Comparison of ENCODE assay signal across 1 cellular context in the genomic region with DNA sequence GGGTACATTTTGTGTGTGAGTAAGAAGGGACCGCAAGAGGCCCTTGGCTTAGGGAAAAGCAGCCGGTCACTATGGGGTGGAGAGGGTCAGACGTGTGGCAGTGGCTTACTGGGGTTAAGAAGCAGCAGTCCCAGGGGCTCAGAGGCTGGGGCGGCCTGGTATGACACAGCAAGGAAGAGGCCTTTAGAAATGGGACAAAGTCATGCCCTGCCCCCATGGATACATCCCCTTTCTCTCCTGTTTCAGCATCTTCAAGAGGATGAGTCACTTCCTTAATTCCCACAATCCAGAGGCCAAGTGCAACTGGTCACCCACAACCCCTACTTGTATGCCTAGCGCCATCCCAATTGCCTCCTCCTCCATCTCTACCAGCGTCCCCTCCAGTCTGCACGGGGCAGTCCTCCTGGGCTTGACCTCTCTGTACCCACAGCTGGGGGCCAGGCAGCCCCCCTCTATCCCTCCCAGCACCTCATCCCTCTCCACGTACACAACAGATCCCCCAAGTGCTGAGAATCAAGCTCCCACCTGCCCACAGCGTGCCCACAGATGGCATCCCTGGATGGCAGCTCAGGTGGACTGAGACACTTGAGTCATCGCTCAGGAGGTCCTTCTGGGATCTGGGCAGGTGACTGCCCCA.
TF ChIP-seq lines count a peak whose summit lies in the region.

No MANE protein-coding gene starts in this region.

TF ChIP-seq in K562, 482 proteins besides CTCF, POLR2A, EP300 and RAD21 (continued from another document and continues in another):
- TF ChIP-seq, protein P1, sequence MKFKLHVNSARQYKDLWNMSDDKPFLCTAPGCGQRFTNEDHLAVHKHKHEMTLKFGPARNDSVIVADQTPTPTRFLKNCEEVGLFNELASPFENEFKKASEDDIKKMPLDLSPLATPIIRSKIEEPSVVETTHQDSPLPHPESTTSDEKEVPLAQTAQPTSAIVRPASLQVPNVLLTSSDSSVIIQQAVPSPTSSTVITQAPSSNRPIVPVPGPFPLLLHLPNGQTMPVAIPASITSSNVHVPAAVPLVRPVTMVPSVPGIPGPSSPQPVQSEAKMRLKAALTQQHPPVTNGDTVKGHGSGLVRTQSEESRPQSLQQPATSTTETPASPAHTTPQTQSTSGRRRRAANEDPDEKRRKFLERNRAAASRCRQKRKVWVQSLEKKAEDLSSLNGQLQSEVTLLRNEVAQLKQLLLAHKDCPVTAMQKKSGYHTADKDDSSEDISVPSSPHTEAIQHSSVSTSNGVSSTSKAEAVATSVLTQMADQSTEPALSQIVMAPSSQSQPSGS (CRISPR knock-in tag; IDR thresholded peaks at IDR 0.05): no peak
- TF ChIP-seq, protein P2, sequence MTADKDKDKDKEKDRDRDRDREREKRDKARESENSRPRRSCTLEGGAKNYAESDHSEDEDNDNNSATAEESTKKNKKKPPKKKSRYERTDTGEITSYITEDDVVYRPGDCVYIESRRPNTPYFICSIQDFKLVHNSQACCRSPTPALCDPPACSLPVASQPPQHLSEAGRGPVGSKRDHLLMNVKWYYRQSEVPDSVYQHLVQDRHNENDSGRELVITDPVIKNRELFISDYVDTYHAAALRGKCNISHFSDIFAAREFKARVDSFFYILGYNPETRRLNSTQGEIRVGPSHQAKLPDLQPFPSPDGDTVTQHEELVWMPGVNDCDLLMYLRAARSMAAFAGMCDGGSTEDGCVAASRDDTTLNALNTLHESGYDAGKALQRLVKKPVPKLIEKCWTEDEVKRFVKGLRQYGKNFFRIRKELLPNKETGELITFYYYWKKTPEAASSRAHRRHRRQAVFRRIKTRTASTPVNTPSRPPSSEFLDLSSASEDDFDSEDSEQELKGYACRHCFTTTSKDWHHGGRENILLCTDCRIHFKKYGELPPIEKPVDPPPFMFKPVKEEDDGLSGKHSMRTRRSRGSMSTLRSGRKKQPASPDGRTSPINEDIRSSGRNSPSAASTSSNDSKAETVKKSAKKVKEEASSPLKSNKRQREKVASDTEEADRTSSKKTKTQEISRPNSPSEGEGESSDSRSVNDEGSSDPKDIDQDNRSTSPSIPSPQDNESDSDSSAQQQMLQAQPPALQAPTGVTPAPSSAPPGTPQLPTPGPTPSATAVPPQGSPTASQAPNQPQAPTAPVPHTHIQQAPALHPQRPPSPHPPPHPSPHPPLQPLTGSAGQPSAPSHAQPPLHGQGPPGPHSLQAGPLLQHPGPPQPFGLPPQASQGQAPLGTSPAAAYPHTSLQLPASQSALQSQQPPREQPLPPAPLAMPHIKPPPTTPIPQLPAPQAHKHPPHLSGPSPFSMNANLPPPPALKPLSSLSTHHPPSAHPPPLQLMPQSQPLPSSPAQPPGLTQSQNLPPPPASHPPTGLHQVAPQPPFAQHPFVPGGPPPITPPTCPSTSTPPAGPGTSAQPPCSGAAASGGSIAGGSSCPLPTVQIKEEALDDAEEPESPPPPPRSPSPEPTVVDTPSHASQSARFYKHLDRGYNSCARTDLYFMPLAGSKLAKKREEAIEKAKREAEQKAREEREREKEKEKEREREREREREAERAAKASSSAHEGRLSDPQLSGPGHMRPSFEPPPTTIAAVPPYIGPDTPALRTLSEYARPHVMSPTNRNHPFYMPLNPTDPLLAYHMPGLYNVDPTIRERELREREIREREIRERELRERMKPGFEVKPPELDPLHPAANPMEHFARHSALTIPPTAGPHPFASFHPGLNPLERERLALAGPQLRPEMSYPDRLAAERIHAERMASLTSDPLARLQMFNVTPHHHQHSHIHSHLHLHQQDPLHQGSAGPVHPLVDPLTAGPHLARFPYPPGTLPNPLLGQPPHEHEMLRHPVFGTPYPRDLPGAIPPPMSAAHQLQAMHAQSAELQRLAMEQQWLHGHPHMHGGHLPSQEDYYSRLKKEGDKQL (CRISPR knock-in tag; IDR thresholded peaks at IDR 0.05; ENCODE audit: borderline replicate concordance): no peak
- 0 out of 2 replicates have a peak, but pooled peaks have one; percentile 18 for TF ChIP-seq TAF7 (tag; IDR thresholded peaks at IDR 0.05)
- no peak for TF ChIP-seq TBL1XR1 (IDR thresholded peaks at IDR 0.05; ENCODE audit: low read length in 2 of 2)
- 0 out of 2 replicates have a peak, but pooled peaks have one; percentile 43 for TF ChIP-seq ZEB2 (IDR thresholded peaks at IDR 0.05)
- TF ChIP-seq FIP1L1 (IDR thresholded peaks at IDR 0.05; ENCODE audit: low read depth, low read length, poor library complexity, severe bottlenecking): no peak
- 0 out of 2 replicates have a peak, but pooled peaks have one; percentile 20 for TF ChIP-seq TOE1 (IDR thresholded peaks at IDR 0.05; ENCODE audit: borderline replicate concordance)
- TF ChIP-seq TOE1 (CRISPR knock-in tag; IDR thresholded peaks at IDR 0.05; ENCODE audit: borderline replicate concordance, low read depth): no peak
- no peak for TF ChIP-seq ZNF695 (CRISPR knock-in tag; IDR thresholded peaks at IDR 0.05)
- TF ChIP-seq ZNF140 (CRISPR knock-in tag; IDR thresholded peaks at IDR 0.05): no peak
- TF ChIP-seq ZNF561 (CRISPR knock-in tag; conservative IDR thresholded peaks at IDR 0.05): no peak
- TF ChIP-seq, protein P3, sequence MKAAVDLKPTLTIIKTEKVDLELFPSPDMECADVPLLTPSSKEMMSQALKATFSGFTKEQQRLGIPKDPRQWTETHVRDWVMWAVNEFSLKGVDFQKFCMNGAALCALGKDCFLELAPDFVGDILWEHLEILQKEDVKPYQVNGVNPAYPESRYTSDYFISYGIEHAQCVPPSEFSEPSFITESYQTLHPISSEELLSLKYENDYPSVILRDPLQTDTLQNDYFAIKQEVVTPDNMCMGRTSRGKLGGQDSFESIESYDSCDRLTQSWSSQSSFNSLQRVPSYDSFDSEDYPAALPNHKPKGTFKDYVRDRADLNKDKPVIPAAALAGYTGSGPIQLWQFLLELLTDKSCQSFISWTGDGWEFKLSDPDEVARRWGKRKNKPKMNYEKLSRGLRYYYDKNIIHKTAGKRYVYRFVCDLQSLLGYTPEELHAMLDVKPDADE (conservative IDR thresholded peaks at IDR 0.05; ENCODE audit: control insufficient read depth, low read depth, low read length): no peak
- TF ChIP-seq ZNF830 (CRISPR knock-in tag; IDR thresholded peaks at IDR 0.05): no peak
- TF ChIP-seq, protein P4, sequence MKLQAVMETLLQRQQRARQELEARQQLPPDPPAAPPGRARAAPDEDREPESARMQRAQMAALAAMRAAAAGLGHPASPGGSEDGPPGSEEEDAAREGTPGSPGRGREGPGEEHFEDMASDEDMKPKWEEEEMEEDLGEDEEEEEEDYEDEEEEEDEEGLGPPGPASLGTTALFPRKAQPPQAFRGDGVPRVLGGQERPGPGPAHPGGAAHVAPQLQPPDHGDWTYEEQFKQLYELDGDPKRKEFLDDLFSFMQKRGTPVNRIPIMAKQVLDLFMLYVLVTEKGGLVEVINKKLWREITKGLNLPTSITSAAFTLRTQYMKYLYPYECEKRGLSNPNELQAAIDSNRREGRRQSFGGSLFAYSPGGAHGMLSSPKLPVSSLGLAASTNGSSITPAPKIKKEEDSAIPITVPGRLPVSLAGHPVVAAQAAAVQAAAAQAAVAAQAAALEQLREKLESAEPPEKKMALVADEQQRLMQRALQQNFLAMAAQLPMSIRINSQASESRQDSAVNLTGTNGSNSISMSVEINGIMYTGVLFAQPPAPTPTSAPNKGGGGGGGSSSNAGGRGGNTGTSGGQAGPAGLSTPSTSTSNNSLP (IDR thresholded peaks at IDR 0.05; ENCODE audit: borderline replicate concordance, low read depth, low read length): no peak
- TF ChIP-seq, protein P5, sequence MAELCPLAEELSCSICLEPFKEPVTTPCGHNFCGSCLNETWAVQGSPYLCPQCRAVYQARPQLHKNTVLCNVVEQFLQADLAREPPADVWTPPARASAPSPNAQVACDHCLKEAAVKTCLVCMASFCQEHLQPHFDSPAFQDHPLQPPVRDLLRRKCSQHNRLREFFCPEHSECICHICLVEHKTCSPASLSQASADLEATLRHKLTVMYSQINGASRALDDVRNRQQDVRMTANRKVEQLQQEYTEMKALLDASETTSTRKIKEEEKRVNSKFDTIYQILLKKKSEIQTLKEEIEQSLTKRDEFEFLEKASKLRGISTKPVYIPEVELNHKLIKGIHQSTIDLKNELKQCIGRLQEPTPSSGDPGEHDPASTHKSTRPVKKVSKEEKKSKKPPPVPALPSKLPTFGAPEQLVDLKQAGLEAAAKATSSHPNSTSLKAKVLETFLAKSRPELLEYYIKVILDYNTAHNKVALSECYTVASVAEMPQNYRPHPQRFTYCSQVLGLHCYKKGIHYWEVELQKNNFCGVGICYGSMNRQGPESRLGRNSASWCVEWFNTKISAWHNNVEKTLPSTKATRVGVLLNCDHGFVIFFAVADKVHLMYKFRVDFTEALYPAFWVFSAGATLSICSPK (IDR thresholded peaks at IDR 0.05; ENCODE audit: borderline replicate concordance): no peak
- no peak; the same call in 1 of the 2 replicates for TF ChIP-seq POLR2H (tag; IDR thresholded peaks at IDR 0.05; ENCODE audit: low read depth)
- TF ChIP-seq RHOXF2B (CRISPR knock-in tag; conservative IDR thresholded peaks at IDR 0.05): no peak
- TF ChIP-seq MTA1 (IDR thresholded peaks at IDR 0.05; ENCODE audit: borderline replicate concordance): peak; percentile 31; the same call in 1 of the 2 replicates
- no peak for TF ChIP-seq PML (IDR thresholded peaks at IDR 0.05; ENCODE audit: low read length)
- TF ChIP-seq, protein P6, sequence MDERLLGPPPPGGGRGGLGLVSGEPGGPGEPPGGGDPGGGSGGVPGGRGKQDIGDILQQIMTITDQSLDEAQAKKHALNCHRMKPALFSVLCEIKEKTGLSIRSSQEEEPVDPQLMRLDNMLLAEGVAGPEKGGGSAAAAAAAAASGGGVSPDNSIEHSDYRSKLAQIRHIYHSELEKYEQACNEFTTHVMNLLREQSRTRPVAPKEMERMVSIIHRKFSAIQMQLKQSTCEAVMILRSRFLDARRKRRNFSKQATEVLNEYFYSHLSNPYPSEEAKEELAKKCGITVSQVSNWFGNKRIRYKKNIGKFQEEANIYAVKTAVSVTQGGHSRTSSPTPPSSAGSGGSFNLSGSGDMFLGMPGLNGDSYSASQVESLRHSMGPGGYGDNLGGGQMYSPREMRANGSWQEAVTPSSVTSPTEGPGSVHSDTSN (CRISPR knock-in tag; IDR thresholded peaks at IDR 0.05; ENCODE audit: low read depth): no peak
- TF ChIP-seq, protein P6 (tag; conservative IDR thresholded peaks at IDR 0.05; ENCODE audit: low read depth): no peak
- TF ChIP-seq, protein P7, sequence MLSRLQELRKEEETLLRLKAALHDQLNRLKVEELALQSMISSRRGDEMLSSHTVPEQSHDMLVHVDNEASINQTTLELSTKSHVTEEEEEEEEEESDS (CRISPR knock-in tag; IDR thresholded peaks at IDR 0.05): no peak
- TF ChIP-seq, protein P8, sequence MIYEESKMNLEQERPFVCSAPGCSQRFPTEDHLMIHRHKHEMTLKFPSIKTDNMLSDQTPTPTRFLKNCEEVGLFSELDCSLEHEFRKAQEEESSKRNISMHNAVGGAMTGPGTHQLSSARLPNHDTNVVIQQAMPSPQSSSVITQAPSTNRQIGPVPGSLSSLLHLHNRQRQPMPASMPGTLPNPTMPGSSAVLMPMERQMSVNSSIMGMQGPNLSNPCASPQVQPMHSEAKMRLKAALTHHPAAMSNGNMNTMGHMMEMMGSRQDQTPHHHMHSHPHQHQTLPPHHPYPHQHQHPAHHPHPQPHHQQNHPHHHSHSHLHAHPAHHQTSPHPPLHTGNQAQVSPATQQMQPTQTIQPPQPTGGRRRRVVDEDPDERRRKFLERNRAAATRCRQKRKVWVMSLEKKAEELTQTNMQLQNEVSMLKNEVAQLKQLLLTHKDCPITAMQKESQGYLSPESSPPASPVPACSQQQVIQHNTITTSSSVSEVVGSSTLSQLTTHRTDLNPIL (CRISPR knock-in tag; IDR thresholded peaks at IDR 0.05): no peak
- no peak for TF ChIP-seq NBN (IDR thresholded peaks at IDR 0.05; ENCODE audit: low read depth)
- TF ChIP-seq NR2C1 (IDR thresholded peaks at IDR 0.05): no peak
- TF ChIP-seq NR2C1 (tag; IDR thresholded peaks at IDR 0.05): 0 out of 2 replicates have a peak, but pooled peaks have one; percentile 62
- TF ChIP-seq ZNF431 (CRISPR knock-in tag; IDR thresholded peaks at IDR 0.05): no peak
- TF ChIP-seq SMARCA5 (IDR thresholded peaks at IDR 0.05): no peak
- peak; percentile 64 for TF ChIP-seq MAFG (tag; conservative IDR thresholded peaks at IDR 0.05)
- peak; percentile 16; the same call in 1 of the 2 replicates for TF ChIP-seq EP400 (IDR thresholded peaks at IDR 0.05)
- TF ChIP-seq ZNF589 (CRISPR knock-in tag; IDR thresholded peaks at IDR 0.05; ENCODE audit: low read depth): peak; percentile 92
- peak; percentile 96 for TF ChIP-seq JUND (IDR thresholded peaks at IDR 0.05; ENCODE audit: borderline replicate concordance, low read depth, low read length)
- peak; percentile 91 for TF ChIP-seq JUND (tag; IDR thresholded peaks at IDR 0.05; ENCODE audit: borderline replicate concordance, low read depth, low read length)
- TF ChIP-seq ZBTB1 (CRISPR knock-in tag; IDR thresholded peaks at IDR 0.05; ENCODE audit: borderline replicate concordance, low read depth): 0 out of 2 replicates have a peak, but pooled peaks have one; percentile 39
- no peak for TF ChIP-seq KLF16 (IDR thresholded peaks at IDR 0.05)
- TF ChIP-seq, protein P9, sequence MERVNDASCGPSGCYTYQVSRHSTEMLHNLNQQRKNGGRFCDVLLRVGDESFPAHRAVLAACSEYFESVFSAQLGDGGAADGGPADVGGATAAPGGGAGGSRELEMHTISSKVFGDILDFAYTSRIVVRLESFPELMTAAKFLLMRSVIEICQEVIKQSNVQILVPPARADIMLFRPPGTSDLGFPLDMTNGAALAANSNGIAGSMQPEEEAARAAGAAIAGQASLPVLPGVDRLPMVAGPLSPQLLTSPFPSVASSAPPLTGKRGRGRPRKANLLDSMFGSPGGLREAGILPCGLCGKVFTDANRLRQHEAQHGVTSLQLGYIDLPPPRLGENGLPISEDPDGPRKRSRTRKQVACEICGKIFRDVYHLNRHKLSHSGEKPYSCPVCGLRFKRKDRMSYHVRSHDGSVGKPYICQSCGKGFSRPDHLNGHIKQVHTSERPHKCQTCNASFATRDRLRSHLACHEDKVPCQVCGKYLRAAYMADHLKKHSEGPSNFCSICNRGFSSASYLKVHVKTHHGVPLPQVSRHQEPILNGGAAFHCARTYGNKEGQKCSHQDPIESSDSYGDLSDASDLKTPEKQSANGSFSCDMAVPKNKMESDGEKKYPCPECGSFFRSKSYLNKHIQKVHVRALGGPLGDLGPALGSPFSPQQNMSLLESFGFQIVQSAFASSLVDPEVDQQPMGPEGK (CRISPR knock-in tag; IDR thresholded peaks at IDR 0.05; ENCODE audit: borderline replicate concordance): no peak
- no peak for TF ChIP-seq FUS (optimal IDR thresholded peaks at IDR 0.05; ENCODE audit: low read depth, low read length)
- no peak for TF ChIP-seq GTF2A2 (tag; IDR thresholded peaks at IDR 0.05)
- TF ChIP-seq JUN (IDR thresholded peaks at IDR 0.05; ENCODE audit: borderline replicate concordance, low read depth, low read length): peak; percentile 90; the same call in 1 of the 2 replicates
- TF ChIP-seq JUN (CRISPR knock-in tag; IDR thresholded peaks at IDR 0.05; ENCODE audit: borderline replicate concordance): 0 out of 2 replicates have a peak, but pooled peaks have one; percentile 55
- no peak for TF ChIP-seq NR3C1 (CRISPR knock-in tag; IDR thresholded peaks at IDR 0.05)
- no peak for TF ChIP-seq TCF7 (IDR thresholded peaks at IDR 0.05; ENCODE audit: borderline replicate concordance)
- TF ChIP-seq HDAC1 (IDR thresholded peaks at IDR 0.05): peak in 1 of 2 experiments; percentile 61; a peak in 1 of 4 replicates
